In genomic region chr7:7352845-7353244, GRCh38 we compare ENCODE assay signal across 14 cellular contexts.
DNase-seq lines count a peak whose midpoint lies in the region; ATAC-seq lines count a peak whose summit lies in the region.
"Had no signal": no experiment of that assay in that cellular context is flagged by ENCODE, and none has a peak within 500 bp of the region (broad histone marks: within the 10 kb centered on the region; RNA-seq: fewer than 3 reads in every experiment).

No MANE protein-coding gene starts in this region.

- H3K9me3 Mint-ChIP-seq in activated T-helper 2 cell treated with anti-CD3 and anti-CD28 coated beads, Interferon-gamma antibody, Interleukin-2, Interleukin-4, amounts not matched to agents 10 μg/mL and 5 μg/mL and 100 μg/mL, durations not matched to agents 14 hours and 24 hours and 36 hours = no peaks in the 10 kb centered on the region
- peaks cover 2 to 4% of the 10 kb centered on the region in 2 donors for H3K9me3 Mint-ChIP-seq in stimulated activated naive B cell treated with anti-CD40 and anti-IgM and Interleukin-4, amounts not matched to agents 10 μg/mL and 1 μg/mL and 100 μg/mL, for 72 hours
- H3K9me3 Mint-ChIP-seq: central memory CD8-positive, alpha-beta T cell had no signal

- H3K4me3 Mint-ChIP-seq in activated T-helper 2 cell treated with anti-CD3 and anti-CD28 coated beads, Interferon-gamma antibody, Interleukin-2, Interleukin-4, amounts not matched to agents 10 μg/mL and 5 μg/mL and 100 μg/mL, durations not matched to agents 14 hours and 24 hours and 36 hours (ENCODE audit: low read depth) = no peak overlapping the region
- H3K4me3 Mint-ChIP-seq in stimulated activated naive B cell treated with anti-CD40 and anti-IgM and Interleukin-4, amounts not matched to agents 10 μg/mL and 1 μg/mL and 100 μg/mL, for 72 hours = no peak overlapping the region
- H3K4me3 Mint-ChIP-seq: activated naive CD8-positive, alpha-beta T cell treated with anti-CD3 and anti-CD28 coated beads for 36 hours; central memory CD8-positive, alpha-beta T cell had no signal

- H3K27me3 ChIP-seq in HUES6 (ENCODE audit: control insufficient read depth, insufficient read depth, low read length) = no peaks in the 10 kb centered on the region

- intact Hi-C loops in activated T-helper 2 cell treated with anti-CD3 and anti-CD28 coated beads, Interferon-gamma antibody, Interleukin-2, Interleukin-4, amounts not matched to agents 10 μg/mL and 5 μg/mL and 100 μg/mL, durations not matched to agents 14 hours and 24 hours and 36 hours (cut with micrococcal nuclease) = no loop called here

- H3K36me3 Mint-ChIP-seq in activated T-helper 2 cell treated with anti-CD3 and anti-CD28 coated beads, Interferon-gamma antibody, Interleukin-2, Interleukin-4, amounts not matched to agents 10 μg/mL and 5 μg/mL and 100 μg/mL, durations not matched to agents 14 hours and 24 hours and 36 hours (ENCODE audit: low read depth) = no peaks in the 10 kb centered on the region
- H3K36me3 Mint-ChIP-seq in stimulated activated naive B cell treated with anti-CD40 and anti-IgM and Interleukin-4, amounts not matched to agents 10 μg/mL and 1 μg/mL and 100 μg/mL, for 72 hours = peaks cover 0 to 1% of the 10 kb centered on the region in 2 donors
- H3K36me3 Mint-ChIP-seq: activated naive CD8-positive, alpha-beta T cell treated with anti-CD3 and anti-CD28 coated beads for 36 hours had no signal

- ATAC-seq in stimulated activated naive B cell treated with anti-CD40 and anti-IgM and Interleukin-4, amounts not matched to agents 10 μg/mL and 1 μg/mL and 100 μg/mL, for 72 hours (replicated peaks) = no peak

- H3K36me3 ChIP-seq in HUES6 (ENCODE audit: control insufficient read depth, insufficient read depth, low read length) = no peaks in the 10 kb centered on the region
- H3K36me3 ChIP-seq: BE2C had no signal

- H3K9ac ChIP-seq in HUES6 (ENCODE audit: low read length) = no peak overlapping the region

- H3K4me3 ChIP-seq in HUES6 (ENCODE audit: low read depth, low read length) = no peak overlapping the region; the same call in 1 of the 2 replicates

- peaks cover 23% of the 10 kb centered on the region for H3K4me1 ChIP-seq in HUES6 (ENCODE audit: control insufficient read depth, insufficient read depth, low read length)
- H3K4me1 ChIP-seq: BE2C had no signal

- H3K9me3 ChIP-seq in HUES6 (ENCODE audit: control insufficient read depth, insufficient read depth, low read depth, low read length) = peaks cover 14% of the 10 kb centered on the region
- H3K9me3 ChIP-seq: BE2C had no signal

- peak overlapping the region; percentile 67 for H3K27ac ChIP-seq in HUES6 (ENCODE audit: low read depth, low read length)

- H3K27ac Mint-ChIP-seq in activated T-helper 2 cell treated with anti-CD3 and anti-CD28 coated beads, Interferon-gamma antibody, Interleukin-2, Interleukin-4, amounts not matched to agents 10 μg/mL and 5 μg/mL and 100 μg/mL, durations not matched to agents 14 hours and 24 hours and 36 hours = no peak overlapping the region
- H3K27ac Mint-ChIP-seq in stimulated activated naive B cell treated with anti-CD40 and anti-IgM and Interleukin-4, amounts not matched to agents 10 μg/mL and 1 μg/mL and 100 μg/mL, for 72 hours = no peak overlapping the region
- H3K27ac Mint-ChIP-seq: activated naive CD8-positive, alpha-beta T cell treated with anti-CD3 and anti-CD28 coated beads for 36 hours had no signal

- peak; percentile 69 for DNase-seq in DMS53 (lab: John Stamatoyannopoulos, UW)
- peak; percentile 22 for DNase-seq in cerebellar cortex (ENCODE audit: low spot score)
- peak; percentile 74 for DNase-seq in kidney tubule cell (ENCODE audit: low spot score)
- no peak for DNase-seq in ureter (ENCODE audit: low spot score)
- no peak for DNase-seq in NCI-H187 treated with DMSO at 0.1 percent for 48 hours (lab: John Stamatoyannopoulos, UW)
- no peak for DNase-seq in activated T-helper 2 cell treated with anti-CD3 and anti-CD28 coated beads, Interferon-gamma antibody, Interleukin-2, Interleukin-4, amounts not matched to agents 10 μg/mL and 5 μg/mL and 100 μg/mL, durations not matched to agents 14 hours and 24 hours and 36 hours (ENCODE audit: low spot score)
- no peak for DNase-seq in stimulated activated naive B cell treated with anti-CD40 and anti-IgM and Interleukin-4, amounts not matched to agents 10 μg/mL and 1 μg/mL and 100 μg/mL, for 72 hours
- DNase-seq: activated naive CD8-positive, alpha-beta T cell treated with anti-CD3 and anti-CD28 coated beads for 36 hours; BE2C; NCI-H1092; NCI-H446; Right ventricle myocardium superior had no signal

- peaks cover 18% of the 10 kb centered on the region for H3K27me3 Mint-ChIP-seq in activated T-helper 2 cell treated with anti-CD3 and anti-CD28 coated beads, Interferon-gamma antibody, Interleukin-2, Interleukin-4, amounts not matched to agents 10 μg/mL and 5 μg/mL and 100 μg/mL, durations not matched to agents 14 hours and 24 hours and 36 hours (ENCODE audit: low read depth)
- peaks cover 10 to 23% of the 10 kb centered on the region in 2 donors for H3K27me3 Mint-ChIP-seq in stimulated activated naive B cell treated with anti-CD40 and anti-IgM and Interleukin-4, amounts not matched to agents 10 μg/mL and 1 μg/mL and 100 μg/mL, for 72 hours
- H3K27me3 Mint-ChIP-seq: activated naive CD8-positive, alpha-beta T cell treated with anti-CD3 and anti-CD28 coated beads for 36 hours had no signal

- no peaks in the 10 kb centered on the region for H3K4me1 Mint-ChIP-seq in activated T-helper 2 cell treated with anti-CD3 and anti-CD28 coated beads, Interferon-gamma antibody, Interleukin-2, Interleukin-4, amounts not matched to agents 10 μg/mL and 5 μg/mL and 100 μg/mL, durations not matched to agents 14 hours and 24 hours and 36 hours (ENCODE audit: low read depth)
- H3K4me1 Mint-ChIP-seq in stimulated activated naive B cell treated with anti-CD40 and anti-IgM and Interleukin-4, amounts not matched to agents 10 μg/mL and 1 μg/mL and 100 μg/mL, for 72 hours = no peaks in the 10 kb centered on the region
- H3K4me1 Mint-ChIP-seq: activated naive CD8-positive, alpha-beta T cell treated with anti-CD3 and anti-CD28 coated beads for 36 hours; central memory CD8-positive, alpha-beta T cell had no signal

Comparison
In these comparisons a context has a peak if more than half of its experiments do, and no peak if none do; other contexts are left out.
1. DNase-seq: peak in DMS53 (single experiment), cerebellar cortex (single experiment) and kidney tubule cell (single experiment); none in ureter (single experiment), NCI-H187 treated with DMSO at 0.1 percent for 48 hours (single experiment), activated T-helper 2 cell treated with anti-CD3 and anti-CD28 coated beads, Interferon-gamma antibody, Interleukin-2, Interleukin-4, amounts not matched to agents 10 μg/mL and 5 μg/mL and 100 μg/mL, durations not matched to agents 14 hours and 24 hours and 36 hours (single experiment) and stimulated activated naive B cell treated with anti-CD40 and anti-IgM and Interleukin-4, amounts not matched to agents 10 μg/mL and 1 μg/mL and 100 μg/mL, for 72 hours (single experiment).